Comparison of ENCODE assay signal across 33 cellular contexts in genomic region chr15:92405942-92406341, GRCh38. TPM values are rescaled to one million over a fixed set of nuclear protein-coding genes. Genes with fewer than 3 reads are reported as not detected.
"Had no signal": no experiment of that assay in that cellular context is flagged by ENCODE, and none has a peak within 500 bp of the region (broad histone marks: within the 10 kb centered on the region; RNA-seq: fewer than 3 reads in every experiment).

No MANE protein-coding gene starts in this region.

- H2AFZ ChIP-seq: parathyroid adenoma had no signal

- H3K27ac Mint-ChIP-seq: naive thymus-derived CD8-positive, alpha-beta T cell; natural killer cell treated with Interleukin-12 subunit alpha and Interleukin-12 subunit beta and Interleukin-15 and Interleukin-18, amount 100 ng/mL, for 72 hours; nephron progenitor cell; progenitor cell of endocrine pancreas; stimulated activated memory B cell treated with anti-CD40 and anti-IgM and Interleukin-4, amounts not matched to agents 10 μg/mL and 1 μg/mL and 100 μg/mL, for 72 hours; type B pancreatic cell had no signal

- H3K27me3 Mint-ChIP-seq: progenitor cell of endocrine pancreas, type B pancreatic cell had no signal

- H3K9me3 ChIP-seq: ovary, psoas muscle, right lobe of liver, sigmoid colon, spleen, suprapubic skin, testis, tibial artery, transverse colon, upper lobe of right lung, uterus had no signal

- H3K4me1 Mint-ChIP-seq: naive thymus-derived CD8-positive, alpha-beta T cell; stimulated activated memory B cell treated with anti-CD40 and anti-IgM and Interleukin-4, amounts not matched to agents 10 μg/mL and 1 μg/mL and 100 μg/mL, for 72 hours; stimulated activated naive CD8-positive, alpha-beta T cell treated with anti-CD3 and anti-CD28 coated beads, Interleukin-15, amount 100 ng/mL, for 72 hours had no signal

- H3K36me3 ChIP-seq: ovary, right lobe of liver, sigmoid colon, spleen, suprapubic skin, tibial artery, transverse colon, upper lobe of right lung, uterus had no signal

- H3K9me3 Mint-ChIP-seq: naive thymus-derived CD8-positive, alpha-beta T cell; natural killer cell treated with Interleukin-12 subunit alpha and Interleukin-12 subunit beta and Interleukin-15 and Interleukin-18, amount 100 ng/mL, for 72 hours; nephron progenitor cell; neural crest cell; stimulated activated memory B cell treated with anti-CD40 and anti-IgM and Interleukin-4, amounts not matched to agents 10 μg/mL and 1 μg/mL and 100 μg/mL, for 72 hours; stimulated activated naive CD8-positive, alpha-beta T cell treated with anti-CD3 and anti-CD28 coated beads, Interleukin-15, amount 100 ng/mL, for 72 hours; type B pancreatic cell had no signal

- H3K4me1 ChIP-seq: parathyroid adenoma, psoas muscle, right lobe of liver, sigmoid colon, spleen, suprapubic skin, testis, tibial artery, transverse colon, upper lobe of right lung, uterus had no signal

- H3K9ac ChIP-seq: parathyroid adenoma had no signal

- H3K4me3 ChIP-seq: ovary, psoas muscle, right lobe of liver, sigmoid colon, skin epidermis, smooth muscle cell, spleen, suprapubic skin, testis, tibial artery, transverse colon, upper lobe of right lung, uterus had no signal

- DNase-seq: naive thymus-derived CD8-positive, alpha-beta T cell; nephron progenitor cell; occipital lobe; ovary; posterior cingulate gyrus; psoas muscle; right cardiac atrium; right lobe of liver; sigmoid colon; spleen; stimulated activated CD4-positive, alpha-beta T cell treated with anti-CD3 and anti-CD28 coated beads, Interleukin-12 subunit alpha, Interleukin-12 subunit beta, amount 100 ng/mL, for 4 hours; stimulated activated CD4-positive, alpha-beta T cell treated with anti-CD3 and anti-CD28 coated beads, Interleukin-1b, Interleukin-23, amount 100 ng/mL, for 48 hours; stimulated activated CD4-positive, alpha-beta T cell treated with anti-CD3 and anti-CD28 coated beads, Interleukin-4, amount 100 ng/mL, for 1 hour; stimulated activated CD4-positive, alpha-beta T cell treated with anti-CD3 and anti-CD28 coated beads, Interleukin-4, amount 100 ng/mL, for 4 hours; stimulated activated CD8-positive, alpha-beta memory T cell treated with anti-CD3 and anti-CD28 coated beads, Interleukin-4, amount 100 ng/mL, for 48 hours; stimulated activated naive CD4-positive, alpha-beta T cell; stimulated activated naive CD8-positive, alpha-beta T cell treated with anti-CD3 and anti-CD28 coated beads, Interleukin-15, amount 100 ng/mL, for 72 hours; stimulated activated naive CD8-positive, alpha-beta T cell treated with anti-CD3 and anti-CD28 coated beads, Interleukin-15, Interleukin-2, amounts not matched to agents 100 U/mL and 50 U/mL, for 24 hours; substantia nigra; testis; tibial artery; transverse colon; upper lobe of right lung; uterus had no signal

- H3K27ac ChIP-seq: ovary, parathyroid adenoma, psoas muscle, right lobe of liver, sigmoid colon, skin epidermis, spleen, suprapubic skin, testis, tibial artery, transverse colon, upper lobe of right lung, uterus had no signal

- H3K27me3 ChIP-seq: ovary, right lobe of liver, testis, uterus had no signal

- H3K36me3 Mint-ChIP-seq: naive thymus-derived CD8-positive, alpha-beta T cell; natural killer cell treated with Interleukin-12 subunit alpha and Interleukin-12 subunit beta and Interleukin-15 and Interleukin-18, amount 100 ng/mL, for 72 hours; stimulated activated memory B cell treated with anti-CD40 and anti-IgM and Interleukin-4, amounts not matched to agents 10 μg/mL and 1 μg/mL and 100 μg/mL, for 72 hours had no signal

- H3K79me2 ChIP-seq: parathyroid adenoma had no signal

- H3K4me2 ChIP-seq: smooth muscle cell had no signal

- H3K4me3 Mint-ChIP-seq: naive thymus-derived CD8-positive, alpha-beta T cell; natural killer cell treated with Interleukin-12 subunit alpha and Interleukin-12 subunit beta and Interleukin-15 and Interleukin-18, amount 100 ng/mL, for 72 hours; nephron progenitor cell; neural crest cell; stimulated activated memory B cell treated with anti-CD40 and anti-IgM and Interleukin-4, amounts not matched to agents 10 μg/mL and 1 μg/mL and 100 μg/mL, for 72 hours; stimulated activated naive CD8-positive, alpha-beta T cell treated with anti-CD3 and anti-CD28 coated beads, Interleukin-15, amount 100 ng/mL, for 72 hours; type B pancreatic cell had no signal

RNA-seq across cellular contexts. Expression of gene ST8SIA2, which starts 12.3 kb away (rescaled TPM):
- total RNA-seq: naive thymus-derived CD8-positive, alpha-beta T cell; natural killer cell treated with Interleukin-12 subunit alpha and Interleukin-12 subunit beta and Interleukin-15 and Interleukin-18, amount 100 ng/mL, for 72 hours; right lobe of liver; spleen; suprapubic skin; upper lobe of right lung had no signal
- polyA plus RNA-seq: naive thymus-derived CD8-positive, alpha-beta T cell; spleen had no signal
